ENCODE assay signal across 8 cellular contexts in genomic region chr6:81751388-81752083, GRCh38. TPM values are rescaled to one million over a fixed set of nuclear protein-coding genes. Genes with fewer than 3 reads are reported as not detected.
DNase-seq lines count a peak whose midpoint lies in the region; ATAC-seq and TF ChIP-seq lines count a peak whose summit lies in the region.

No MANE protein-coding gene starts in this region.

- peak overlapping the region; percentile 89 to 97 for H3K9ac ChIP-seq in liver (ENCODE audit: low read depth in 1 of 2, low read length in 2 of 2)

- H3K4me3 ChIP-seq in CD4-positive, alpha-beta memory T cell (ENCODE audit: low read length in 2 of 2): peak overlapping the region; percentile 12 to 81
- peak overlapping the region; percentile 54 to 90 (median 88) for H3K4me3 ChIP-seq in liver (ENCODE audit: low read depth in 1 of 3, low read length in 3 of 3)

- peaks cover 19% of the 10 kb centered on the region for H3K4me1 ChIP-seq in CD4-positive, alpha-beta memory T cell (ENCODE audit: insufficient read depth, low read length)
- H3K4me1 ChIP-seq in liver (ENCODE audit: control insufficient read depth in 4 of 4, insufficient read depth in 4 of 4, low read length in 3 of 4): peaks cover 2 to 18% (median 10%) of the 10 kb centered on the region in 4 donors

- intact Hi-C loops in CD4-positive, alpha-beta memory T cell (cut with micrococcal nuclease): loop anchor here (1.0 to 5.0 kb wide), 6 partner anchors 496 to 1973 kb away; partner anchors contain the start of genes BCKDHB, DOP1A, IBTK and TTK
- intact Hi-C loops in activated B cell treated with CpG ODN at 0.5 μM for 24 hours (cut with micrococcal nuclease): loop anchor here (1.0 to 10.0 kb wide), 13 partner anchors 7 to 1884 kb away; partner anchors contain the start of genes BCKDHB, DOP1A, ELOVL4 and IBTK
- intact Hi-C loops in dendritic cell treated with granulocyte-macrophage colony-stimulating factor and Interleukin-4, amounts not matched to agents 40 ng/mL and 50 ng/mL, for 4 days (cut with micrococcal nuclease): loop anchor here (1.0 to 10.0 kb wide), 7 partner anchors 7 to 1647 kb away; partner anchors contain the start of genes BCKDHB, PGM3 and RWDD2A

- H3K27ac Mint-ChIP-seq in CD4-positive, alpha-beta memory T cell: peak overlapping the region in 6 of 7 donors; percentile 67 to 96 (median 80)
- H3K27ac Mint-ChIP-seq in activated B cell treated with CpG ODN at 0.5 μM for 24 hours: peak overlapping the region; percentile 97
- H3K27ac Mint-ChIP-seq in dendritic cell treated with granulocyte-macrophage colony-stimulating factor and Interleukin-4, amounts not matched to agents 40 ng/mL and 50 ng/mL, for 4 days: peak overlapping the region; percentile 98

- DNase-seq in CD4-positive, alpha-beta memory T cell: peak in 3 of 5 donors; percentile 15 to 35 (median 30)
- DNase-seq in HS-5 (ENCODE audit: low read depth) (peak; percentile 13), activated B cell treated with CpG ODN at 0.5 μM for 24 hours (peak; percentile 44), GF-D8 (lab: John Stamatoyannopoulos, UW) (no peak), NCI-H1048 (lab: John Stamatoyannopoulos, UW) (no peak)
- peak; percentile 2 to 4 for DNase-seq in stimulated activated CD8-positive, alpha-beta memory T cell treated with anti-CD3 and anti-CD28 coated beads, Interleukin-15, amount 100 ng/mL, for 48 hours (ENCODE audit: low read depth in 2 of 2)

- no peak for ATAC-seq in activated B cell treated with CpG ODN at 0.5 μM for 24 hours (ENCODE audit: low read depth)

- TF ChIP-seq CTCF in activated B cell treated with CpG ODN at 0.5 μM for 24 hours (IDR thresholded peaks at IDR 0.05): no peak
- no peak for TF ChIP-seq CTCF in liver (IDR thresholded peaks at IDR 0.05; ENCODE audit: low read depth, low read length, missing input control)

- no peaks in the 10 kb centered on the region for H3K9me3 ChIP-seq in CD4-positive, alpha-beta memory T cell (ENCODE audit: control insufficient read depth in 1 of 2, low read length in 2 of 2)
- no peaks in the 10 kb centered on the region for H3K9me3 ChIP-seq in liver (ENCODE audit: control insufficient read depth in 4 of 4, low read length in 3 of 4)

- no peaks in the 10 kb centered on the region for H3K27me3 ChIP-seq in CD4-positive, alpha-beta memory T cell (ENCODE audit: insufficient read depth, low read length)
- no peaks in the 10 kb centered on the region for H3K27me3 ChIP-seq in liver (ENCODE audit: control insufficient read depth in 4 of 4, insufficient read depth in 4 of 4, low read length in 3 of 4)

- 3% methylated on average over 65 of the region's 65 CpGs for WGBS in liver

- POLR2A ChIA-PET in CD4-positive, alpha-beta memory T cell (lab: Charles Lee; ENCODE audit: partially characterized antibody): interaction anchor here (3.1 kb wide), 1 partner anchor 1748 kb away, joined by 10 read pairs; the partner anchor contains the start of gene TTK
- POLR2A ChIA-PET in activated B cell treated with CpG ODN at 0.5 μM for 24 hours (lab: Charles Lee): interaction anchor here (1.1 kb wide), 1 partner anchor 58 kb away, joined by 5 read pairs; no protein-coding TSS in a partner anchor

- TF ChIP-seq RAD21 in liver (IDR thresholded peaks at IDR 0.05): peak in 1 of 2 donors; percentile 35

- CTCF ChIA-PET in CD4-positive, alpha-beta memory T cell (lab: Charles Lee; ENCODE audit: partially characterized antibody): interaction anchor here (1.1 to 2.6 kb wide), 2 partner anchors 1415 to 1928 kb away, joined by 3 to 16 read pairs; no protein-coding TSS in a partner anchor
- CTCF ChIA-PET in activated B cell treated with CpG ODN at 0.5 μM for 24 hours (lab: Charles Lee): interaction anchor here (3.3 kb wide), 1 partner anchor 1145 kb away, joined by 29 read pairs; no protein-coding TSS in a partner anchor

- peaks cover 5 to 8% of the 10 kb centered on the region in 2 donors for H3K27me3 Mint-ChIP-seq in CD4-positive, alpha-beta memory T cell
- peaks cover 2% of the 10 kb centered on the region for H3K27me3 Mint-ChIP-seq in activated B cell treated with CpG ODN at 0.5 μM for 24 hours
- H3K27me3 Mint-ChIP-seq in dendritic cell treated with granulocyte-macrophage colony-stimulating factor and Interleukin-4, amounts not matched to agents 40 ng/mL and 50 ng/mL, for 4 days: no peaks in the 10 kb centered on the region

- H3K9me3 Mint-ChIP-seq in CD4-positive, alpha-beta memory T cell: peaks cover 0 to 6% (median 0%) of the 10 kb centered on the region in 8 donors
- H3K9me3 Mint-ChIP-seq in activated B cell treated with CpG ODN at 0.5 μM for 24 hours: no peaks in the 10 kb centered on the region
- H3K9me3 Mint-ChIP-seq in dendritic cell treated with granulocyte-macrophage colony-stimulating factor and Interleukin-4, amounts not matched to agents 40 ng/mL and 50 ng/mL, for 4 days: no peaks in the 10 kb centered on the region

- H3K4me3 Mint-ChIP-seq in CD4-positive, alpha-beta memory T cell: peak overlapping the region; percentile 94 to 98 (median 96)
- H3K4me3 Mint-ChIP-seq in activated B cell treated with CpG ODN at 0.5 μM for 24 hours: peak overlapping the region; percentile 96
- peak overlapping the region; percentile 87 for H3K4me3 Mint-ChIP-seq in dendritic cell treated with granulocyte-macrophage colony-stimulating factor and Interleukin-4, amounts not matched to agents 40 ng/mL and 50 ng/mL, for 4 days

- H3K4me1 Mint-ChIP-seq in CD4-positive, alpha-beta memory T cell: peaks cover 18 to 49% (median 33%) of the 10 kb centered on the region in 4 donors
- H3K4me1 Mint-ChIP-seq in activated B cell treated with CpG ODN at 0.5 μM for 24 hours: peaks cover 41% of the 10 kb centered on the region
- peaks cover 49% of the 10 kb centered on the region for H3K4me1 Mint-ChIP-seq in dendritic cell treated with granulocyte-macrophage colony-stimulating factor and Interleukin-4, amounts not matched to agents 40 ng/mL and 50 ng/mL, for 4 days (ENCODE audit: low read depth)

- H3K36me3 ChIP-seq in CD4-positive, alpha-beta memory T cell (ENCODE audit: insufficient read depth, low read length): no peaks in the 10 kb centered on the region
- H3K36me3 ChIP-seq in liver (ENCODE audit: control insufficient read depth in 4 of 4, insufficient read depth in 3 of 4, low read depth in 1 of 4, low read length in 3 of 4): peaks cover 1 to 9% (median 3%) of the 10 kb centered on the region in 4 donors

- H3K27ac ChIP-seq in CD4-positive, alpha-beta memory T cell (ENCODE audit: low read depth, low read length): peak overlapping the region; percentile 66
- peak overlapping the region; percentile 99 to 100 for H3K27ac ChIP-seq in liver (ENCODE audit: low read depth in 1 of 2, low read length in 2 of 2)

- peaks cover 1 to 15% of the 10 kb centered on the region in 2 donors for H3K36me3 Mint-ChIP-seq in CD4-positive, alpha-beta memory T cell
- peaks cover 28% of the 10 kb centered on the region for H3K36me3 Mint-ChIP-seq in activated B cell treated with CpG ODN at 0.5 μM for 24 hours (ENCODE audit: low read depth)
- peaks cover 64% of the 10 kb centered on the region for H3K36me3 Mint-ChIP-seq in dendritic cell treated with granulocyte-macrophage colony-stimulating factor and Interleukin-4, amounts not matched to agents 40 ng/mL and 50 ng/mL, for 4 days (ENCODE audit: low read depth)

TF ChIP-seq in liver, 16 proteins besides CTCF, POLR2A, EP300 and RAD21:
- TF ChIP-seq REST (IDR thresholded peaks at IDR 0.05) (no peak), HNF4A (conservative IDR thresholded peaks at IDR 0.05) (peak in 1 of 2 donors; percentile 11), TAF1 (conservative IDR thresholded peaks at IDR 0.05) (no peak), ZBTB33 (IDR thresholded peaks at IDR 0.05) (no peak)

RNA-seq across cellular contexts. Expression of gene TENT5A, which starts 0.9 kb away (rescaled TPM):
- total RNA-seq in CD4-positive, alpha-beta memory T cell: 1 to 10 TPM; 5.8 to 6.6 TPM
- polyA plus RNA-seq in CD4-positive, alpha-beta memory T cell: 1 to 10 TPM; 2.5 to 4.4 TPM
- total RNA-seq in activated B cell treated with CpG ODN at 0.5 μM for 24 hours (7.5 and 9.4 TPM in 2 replicates), liver (10 to 100 TPM; 13.1 to 13.6 TPM)
- polyA plus RNA-seq in liver: 1 to 10 TPM; 4.0 to 9.6 TPM

Comparison
In these comparisons a context has a peak if more than half of its experiments do, and no peak if none do; other contexts are left out.
1. DNase-seq: peak in CD4-positive, alpha-beta memory T cell (3 of 5), HS-5 (single experiment), activated B cell treated with CpG ODN at 0.5 μM for 24 hours (single experiment) and stimulated activated CD8-positive, alpha-beta memory T cell treated with anti-CD3 and anti-CD28 coated beads, Interleukin-15, amount 100 ng/mL, for 48 hours (2 of 2); none in GF-D8 (single experiment) and NCI-H1048 (single experiment).
2. Peak in every context shown above with its lines, with median percentiles within 50 percentile points of each other: H3K27ac Mint-ChIP-seq and H3K4me3 Mint-ChIP-seq.